ENCODE assay signal across 17 cellular contexts in genomic region chr3:13047296-13048165, GRCh38. TPM values are rescaled to one million over a fixed set of nuclear protein-coding genes. Genes with fewer than 3 reads are reported as not detected.
DNase-seq lines count a peak whose midpoint lies in the region; ATAC-seq, FAIRE-seq and TF ChIP-seq lines count a peak whose summit lies in the region.
"Had no signal": no experiment of that assay in that cellular context is flagged by ENCODE, and none has a peak within 500 bp of the region (broad histone marks: within the 10 kb centered on the region; RNA-seq: fewer than 3 reads in every experiment).

No MANE protein-coding gene starts in this region.

- H2AFZ ChIP-seq in HepG2 (ENCODE audit: low read length) (no peak overlapping the region), OCI-LY7 (ENCODE audit: low read length) (no peak overlapping the region)

- H3K4me2 ChIP-seq in HepG2 (ENCODE audit: low read depth, low read length) (no peak overlapping the region), OCI-LY7 (ENCODE audit: low read length) (peak overlapping the region; percentile 74)

- no peak overlapping the region for H3K4me3 Mint-ChIP-seq in stimulated activated memory B cell treated with anti-CD40 and anti-IgM and Interleukin-4, amounts not matched to agents 10 μg/mL and 1 μg/mL and 100 μg/mL, for 72 hours

- H3K4me1 Mint-ChIP-seq in stimulated activated memory B cell treated with anti-CD40 and anti-IgM and Interleukin-4, amounts not matched to agents 10 μg/mL and 1 μg/mL and 100 μg/mL, for 72 hours, result peaks cover 66% of the 10 kb centered on the region

- no peaks in the 10 kb centered on the region for H3K27me3 ChIP-seq in liver (ENCODE audit: control insufficient read depth in 4 of 4, insufficient read depth in 4 of 4, low read length in 3 of 4)
- H3K27me3 ChIP-seq in HepG2 (ENCODE audit: control insufficient read depth in 1 of 2, insufficient read depth in 2 of 2, low read length in 2 of 2), result no peaks in the 10 kb centered on the region
- H3K27me3 ChIP-seq: thyroid gland had no signal

- intact Hi-C loops in HepG2 (cut with micrococcal nuclease; ENCODE audit: unreplicated experiment) (no loop called here), OCI-LY7 (cut with micrococcal nuclease; ENCODE audit: unreplicated experiment) (loop anchor here (2.0 kb wide), 1 partner anchor 65 kb away; no protein-coding TSS in a partner anchor)

- H4K20me1 ChIP-seq in HepG2 (ENCODE audit: insufficient read depth, low read length) (no peaks in the 10 kb centered on the region), OCI-LY7 (ENCODE audit: insufficient read depth, low read length) (no peaks in the 10 kb centered on the region)

- no peak for FAIRE-seq in HepG2 (lab: Jason Lieb, UNC)
- FAIRE-seq: islet of Langerhans, TTC549 had no signal

- H3K9ac ChIP-seq in liver (ENCODE audit: low read depth in 1 of 2, low read length in 2 of 2) (no peak overlapping the region), HepG2 (ENCODE audit: insufficient read depth, low read depth, low read length) (no peak overlapping the region)

- H3K4me3 ChIP-seq in liver (ENCODE audit: low read depth in 1 of 3, low read length in 3 of 3) (no peak overlapping the region), HepG2 (replicated peaks in 1 of 3; ENCODE audit: insufficient read depth in 1 of 3, low read depth in 2 of 3, low read length in 3 of 3) (no peak overlapping the region), OCI-LY7 (ENCODE audit: low read depth, low read length, poor library complexity, severe bottlenecking) (peak overlapping the region; percentile 43), epithelial cell of proximal tubule (ENCODE audit: low read depth, low read length) (no peak overlapping the region)
- H3K4me3 ChIP-seq: HAP-1, thyroid gland had no signal

- H3K79me2 ChIP-seq in HepG2 (ENCODE audit: insufficient read depth, low read length), result no peaks in the 10 kb centered on the region
- peaks cover 29% of the 10 kb centered on the region for H3K79me2 ChIP-seq in OCI-LY7 (ENCODE audit: insufficient read depth, low read depth, low read length)

- DNase-seq in HepG2 (ENCODE audit: low spot score), result no peak
- peak; percentile 61 for DNase-seq in OCI-LY7 (ENCODE audit: low spot score)
- DNase-seq in epithelial cell of proximal tubule (ENCODE audit: low read depth), result no peak
- DNase-seq in NCI-H1417 (lab: John Stamatoyannopoulos, UW), result no peak
- no peak for DNase-seq in stimulated activated CD4-positive, alpha-beta T cell treated with anti-CD3 and anti-CD28 coated beads, Interleukin-4, amount 100 ng/mL, for 4 hours
- DNase-seq: activated gamma-delta T cell, NCI-H1930, NCI-H748 treated with DMSO at 0.1 percent for 48 hours, Right ventricle myocardium superior, thyroid gland had no signal

- peak overlapping the region; percentile 88 for H3K27ac Mint-ChIP-seq in stimulated activated memory B cell treated with anti-CD40 and anti-IgM and Interleukin-4, amounts not matched to agents 10 μg/mL and 1 μg/mL and 100 μg/mL, for 72 hours
- H3K27ac Mint-ChIP-seq: progenitor cell of endocrine pancreas had no signal

- H3K9me3 ChIP-seq in liver (ENCODE audit: control insufficient read depth in 4 of 4, low read length in 3 of 4), result no peaks in the 10 kb centered on the region
- no peaks in the 10 kb centered on the region for H3K9me3 ChIP-seq in HepG2 (ENCODE audit: low read length)
- no peaks in the 10 kb centered on the region for H3K9me3 ChIP-seq in OCI-LY7 (ENCODE audit: low read length)
- H3K9me3 ChIP-seq: HAP-1, thyroid gland had no signal

- no peaks in the 10 kb centered on the region for H3K27me3 Mint-ChIP-seq in stimulated activated memory B cell treated with anti-CD40 and anti-IgM and Interleukin-4, amounts not matched to agents 10 μg/mL and 1 μg/mL and 100 μg/mL, for 72 hours

- no peak for ATAC-seq in HepG2
- no peak for ATAC-seq in stimulated activated memory B cell treated with anti-CD40 and anti-IgM and Interleukin-4, amounts not matched to agents 10 μg/mL and 1 μg/mL and 100 μg/mL, for 72 hours
- ATAC-seq in GM21528 (IDR thresholded peaks at IDR 0.05; ENCODE audit: low FRiP score, unreplicated experiment), result no peak

- BruUV-seq in HepG2 (replicated peaks; lab: Mats Ljungman, UMichigan) (no TSS peak), OCI-LY7 (replicated peaks; lab: Mats Ljungman, UMichigan) (no TSS peak)

- H3K36me3 Mint-ChIP-seq in stimulated activated memory B cell treated with anti-CD40 and anti-IgM and Interleukin-4, amounts not matched to agents 10 μg/mL and 1 μg/mL and 100 μg/mL, for 72 hours, result no peaks in the 10 kb centered on the region

- H3K9me3 Mint-ChIP-seq in stimulated activated memory B cell treated with anti-CD40 and anti-IgM and Interleukin-4, amounts not matched to agents 10 μg/mL and 1 μg/mL and 100 μg/mL, for 72 hours, result no peaks in the 10 kb centered on the region

- POLR2A ChIA-PET in HepG2 (lab: Yijun Ruan, JAX) (no interaction called here), OCI-LY7 (lab: Charles Lee) (interaction anchor here (0.7 to 3.4 kb wide), 10 partner anchors 17 to 48 kb away, joined by 3 to 19 read pairs (median 4); no protein-coding TSS in a partner anchor)

- WGBS in liver, result 84% methylated on average over 11 of the region's 11 CpGs
- WGBS in HepG2 (ENCODE audit: low lambda C conversion rate), result 80% methylated on average over 1 of the region's 11 CpGs

- H3K27ac ChIP-seq in liver (ENCODE audit: low read depth in 1 of 2, low read length in 2 of 2), result no peak overlapping the region
- no peak overlapping the region for H3K27ac ChIP-seq in HepG2 (ENCODE audit: extremely low read length, insufficient read depth, low read length)
- H3K27ac ChIP-seq in OCI-LY7 (ENCODE audit: low read depth, low read length, poor library complexity, severe bottlenecking), result peak overlapping the region; percentile 94
- H3K27ac ChIP-seq: thyroid gland had no signal

- H3K9me2 ChIP-seq in OCI-LY7 (ENCODE audit: insufficient read depth, low read length), result no peaks in the 10 kb centered on the region

- CTCF ChIA-PET in HepG2 (lab: Yijun Ruan, JAX; ENCODE audit: low intra/inter-chr PET ratio, low total read pairs) (no interaction called here), OCI-LY7 (lab: Charles Lee; ENCODE audit: unreplicated experiment) (interaction anchor here (0.8 to 1.0 kb wide), 3 partner anchors 26 to 52 kb away, joined by 3 to 4 read pairs (median 4); no protein-coding TSS in a partner anchor)

- in situ Hi-C loops in HepG2 (cut with HindIII; ENCODE audit: extremely low pct_ligation_motif_present, low pct_unique_long_range_greater_than_20kb), result no loop called here

- no peak for TF ChIP-seq POLR2A in HepG2 (IDR thresholded peaks at IDR 0.05; ENCODE audit: insufficient read depth in 1 of 2, low read depth in 2 of 2, low read length in 2 of 2)

- H3K36me3 ChIP-seq in liver (ENCODE audit: control insufficient read depth in 4 of 4, insufficient read depth in 3 of 4, low read depth in 1 of 4, low read length in 3 of 4) (no peaks in the 10 kb centered on the region), HepG2 (replicated peaks in 1 of 2; ENCODE audit: control insufficient read depth in 1 of 2, insufficient read depth in 2 of 2, low read length in 2 of 2) (no peaks in the 10 kb centered on the region; a peak in 1 of 5 replicates), OCI-LY7 (ENCODE audit: insufficient read depth, low read length) (peaks cover 14% of the 10 kb centered on the region; the same call in 1 of the 2 replicates)
- H3K36me3 ChIP-seq: HAP-1, thyroid gland had no signal

- TF ChIP-seq RAD21 in liver (IDR thresholded peaks at IDR 0.05), result no peak
- no peak for TF ChIP-seq RAD21 in HepG2 (CRISPR knock-in tag; IDR thresholded peaks at IDR 0.05)

- H3K4me1 ChIP-seq in liver (ENCODE audit: control insufficient read depth in 4 of 4, insufficient read depth in 4 of 4, low read length in 3 of 4) (no peaks in the 10 kb centered on the region), HepG2 (ENCODE audit: insufficient read depth, low read length) (no peaks in the 10 kb centered on the region), OCI-LY7 (ENCODE audit: insufficient read depth, low read length, poor library complexity, severe bottlenecking) (peaks cover 84% of the 10 kb centered on the region)
- H3K4me1 ChIP-seq: HAP-1 had no signal

- no peak for TF ChIP-seq EP300 in HepG2 (IDR thresholded peaks at IDR 0.05; ENCODE audit: low read depth in 2 of 2, low read length in 2 of 2)
- TF ChIP-seq EP300 in HepG2 (CRISPR knock-in tag; IDR thresholded peaks at IDR 0.05; ENCODE audit: borderline replicate concordance), result no peak

- TF ChIP-seq CTCF in liver (IDR thresholded peaks at IDR 0.05; ENCODE audit: low read depth, low read length, missing input control) (peak; percentile 5), HepG2 (CRISPR knock-in tag; IDR thresholded peaks at IDR 0.05) (no peak), OCI-LY7 (conservative IDR thresholded peaks at IDR 0.05; ENCODE audit: low read length) (peak; percentile 71), epithelial cell of proximal tubule (conservative IDR thresholded peaks at IDR 0.05; ENCODE audit: low read depth, low read length) (peak; percentile 18)

RNA-seq across cellular contexts. Expression of gene IQSEC1, which starts 25.7 kb away (rescaled TPM):
- total RNA-seq in liver (10 to 100 TPM; 54.7 to 56.0 TPM), HepG2 (2016; rRNA removed; fragmentation: Illumina TruSeq; extraction: Trizol) (17.4 and 24.2 TPM in 2 replicates), OCI-LY7 (2022) (56.3 and 70.1 TPM in 2 replicates), epithelial cell of proximal tubule (6.4 and 8.8 TPM in 2 replicates)
- polyA plus RNA-seq in liver (10 to 100 TPM; 12.7 to 17.7 TPM), HepG2 (2011; rRNA removed) (20.2 and 24.5 TPM in 2 replicates)
- total RNA-seq in HepG2 (2016; cell fraction: cytosol; rRNA removed; fragmentation: Illumina TruSeq; extraction: Trizol; ENCODE audit: low read depth), result 12.3 and 12.9 TPM in 2 replicates
- 17.6 and 20.3 TPM in 2 replicates for total RNA-seq in HepG2 (2016; cell fraction: insoluble cytoplasmic fraction; rRNA removed; fragmentation: Illumina TruSeq; extraction: Trizol)
- 25.6 and 28.9 TPM in 2 replicates for total RNA-seq in HepG2 (2016; cell fraction: membrane; rRNA removed; fragmentation: Illumina TruSeq; extraction: Trizol)
- total RNA-seq in HepG2 (2016; cell fraction: nucleus; rRNA removed; fragmentation: Illumina TruSeq; extraction: Trizol), result 26.8 and 29.4 TPM in 2 replicates
- polyA plus RNA-seq in HepG2 (2011; cell fraction: cytosol; rRNA removed), result 11.4 and 12.7 TPM in 2 replicates
- polyA plus RNA-seq in HepG2 (2011; cell fraction: nucleus; rRNA removed), result 77.1 and 100 TPM in 2 replicates
- 40.4 and 47.7 TPM in 2 replicates for polyA plus RNA-seq in HepG2 (2012)
- 3.1 and 3.4 TPM in 2 replicates for polyA plus RNA-seq in HepG2 (2016; cell fraction: cytosol; fragmentation: Illumina TruSeq; extraction: Trizol; ENCODE audit: low read depth)
- polyA plus RNA-seq in HepG2 (2016; cell fraction: insoluble cytoplasmic fraction; fragmentation: Illumina TruSeq; extraction: Trizol; ENCODE audit: low read depth), result 23.2 and 33.8 TPM in 2 replicates
- polyA plus RNA-seq in HepG2 (2016; cell fraction: membrane; fragmentation: Illumina TruSeq; extraction: Trizol; ENCODE audit: low read depth), result 13.5 and 17.5 TPM in 2 replicates
- 57.5 and 60.4 TPM in 2 replicates for polyA plus RNA-seq in HepG2 (2016; cell fraction: nucleus; fragmentation: Illumina TruSeq; extraction: Trizol; ENCODE audit: insufficient read depth, low read depth)
- 6.5 and 33.0 TPM in 2 replicates for polyA minus RNA-seq in HepG2 (2011; rRNA and poly(A)+ RNA removed; ENCODE audit: low replicate concordance)
- 25.6 and 30.7 TPM in 2 replicates for polyA minus RNA-seq in HepG2 (2011; cell fraction: cytosol; rRNA and poly(A)+ RNA removed)
- polyA minus RNA-seq in HepG2 (2011; cell fraction: nucleus; rRNA and poly(A)+ RNA removed), result 49.3 and 52.3 TPM in 2 replicates
- 24.3 and 25.2 TPM in 2 replicates for total RNA-seq in OCI-LY7 (2014; rRNA removed; shearing (Covaris generic))
